1 cellular context compared by ENCODE assay signal in genomic region chr7:116779222-116779621, GRCh38.
TF ChIP-seq lines count a peak whose summit lies in the region.

No MANE protein-coding gene starts in this region.

TF ChIP-seq in SK-N-SH treated with all-trans-retinoic acid at 6 μM for 48 hours, 23 proteins besides CTCF, POLR2A, EP300 and RAD21 (continued from another document):
- no peak for TF ChIP-seq TSHZ2 (CRISPR knock-in tag; IDR thresholded peaks at IDR 0.05)
- no peak for TF ChIP-seq ISL1 (CRISPR knock-in tag; IDR thresholded peaks at IDR 0.05)
- TF ChIP-seq PATZ1 (CRISPR knock-in tag; IDR thresholded peaks at IDR 0.05; ENCODE audit: borderline replicate concordance), result no peak
- TF ChIP-seq ZFP3 (CRISPR knock-in tag; IDR thresholded peaks at IDR 0.05), result no peak
- no peak for TF ChIP-seq POU6F1 (CRISPR knock-in tag; IDR thresholded peaks at IDR 0.05; ENCODE audit: borderline replicate concordance, low read depth)
- no peak for TF ChIP-seq OSR1 (CRISPR knock-in tag; IDR thresholded peaks at IDR 0.05)
- TF ChIP-seq ZC3H10 (CRISPR knock-in tag; IDR thresholded peaks at IDR 0.05), result no peak
- TF ChIP-seq PPARA (CRISPR knock-in tag; IDR thresholded peaks at IDR 0.05; ENCODE audit: borderline replicate concordance), result no peak
- TF ChIP-seq ZFP30 (CRISPR knock-in tag; IDR thresholded peaks at IDR 0.05), result no peak
